Comparison of ENCODE assay signal across 8 cellular contexts in genomic region chr1:87902830-87903614, GRCh38.
A peak's percentile ranks its signal among the peaks of the same experiment; 100 is the strongest.
DNase-seq lines count a peak whose midpoint lies in the region; ATAC-seq lines count a peak whose summit lies in the region.

No MANE protein-coding gene starts in this region.

- H3K4me1 Mint-ChIP-seq in T-helper 17 cell, result peaks cover 2% of the 10 kb centered on the region

- no peak overlapping the region for H3K27ac Mint-ChIP-seq in T-helper 17 cell

- no peaks in the 10 kb centered on the region for H3K36me3 Mint-ChIP-seq in T-helper 17 cell (ENCODE audit: low read depth)

- peaks cover 20% of the 10 kb centered on the region for H3K4me1 ChIP-seq in BLaER1

- H3K9ac ChIP-seq in BLaER1, result no peak overlapping the region; the same call in 1 of the 2 replicates

- no peaks in the 10 kb centered on the region for H4K20me1 ChIP-seq in BLaER1

- no peaks in the 10 kb centered on the region for H3K36me3 ChIP-seq in BLaER1

- peak overlapping the region; percentile 53; the same call in 1 of the 2 replicates for H3K27ac ChIP-seq in BLaER1

- H3K9me3 ChIP-seq in BLaER1 (no peaks in the 10 kb centered on the region), T-helper 17 cell (ENCODE audit: control insufficient read depth, low read length, poor library complexity, severe bottlenecking) (no peaks in the 10 kb centered on the region)

- peaks cover 26% of the 10 kb centered on the region for H3K27me3 Mint-ChIP-seq in T-helper 17 cell

- peak; percentile 2 for DNase-seq in H4 (ENCODE audit: low spot score)
- peak; percentile 20 for DNase-seq in SIG-M5 (lab: John Stamatoyannopoulos, UW)
- DNase-seq in iris pigment epithelial cell (ENCODE audit: low read depth), result peak; percentile 22
- DNase-seq in kidney tubule cell (ENCODE audit: low spot score), result no peak
- DNase-seq in T-helper 17 cell, result no peak
- DNase-seq in GM19238 (ENCODE audit: insufficient read length, low spot score), result no peak

- no peak overlapping the region for H3K4me3 ChIP-seq in BLaER1

- H3K4me2 ChIP-seq in BLaER1, result peak overlapping the region; percentile 60

- H3K27me3 ChIP-seq in BLaER1, result no peaks in the 10 kb centered on the region

- ATAC-seq in HG03095 (IDR thresholded peaks at IDR 0.05; ENCODE audit: unreplicated experiment) (no peak), T-helper 17 cell (no peak)

- H3K4me3 Mint-ChIP-seq in T-helper 17 cell, result no peak overlapping the region

Comparison
In these comparisons a context has a peak if more than half of its experiments do, and no peak if none do; other contexts are left out.
1. DNase-seq: peak in H4 (single experiment), SIG-M5 (single experiment) and iris pigment epithelial cell (single experiment); none in kidney tubule cell (single experiment), T-helper 17 cell (0 of 3) and GM19238 (single experiment).